Comparison of ENCODE assay signal across 8 cellular contexts in genomic region chr16:89333401-89334001, GRCh38.
A peak's percentile ranks its signal among the peaks of the same experiment; 100 is the strongest.
DNase-seq lines count a peak whose midpoint lies in the region; TF ChIP-seq lines count a peak whose summit lies in the region.
"Not testable (repeated sequence)": the region's sequence is repeated elsewhere in the genome, so short reads cannot be mapped to it uniquely, and the experiment has no call there.

No MANE protein-coding gene starts in this region.

- peak overlapping the region; percentile 54 for H3K4me3 Mint-ChIP-seq in activated naive CD8-positive, alpha-beta T cell

- H3K36me3 ChIP-seq in Karpas-422 (ENCODE audit: insufficient read depth, low read length) = not testable (repeated sequence)

- not testable (repeated sequence) for H3K9me2 ChIP-seq in Karpas-422 (replicated peaks; ENCODE audit: insufficient read depth, low read length)

- peaks cover 38% of the 10 kb centered on the region; the same call in 1 of the 2 replicates for H4K20me1 ChIP-seq in Karpas-422 (ENCODE audit: insufficient read depth, low read depth, low read length)

- POLR2A ChIA-PET in RWPE1 (lab: Yijun Ruan, JAX; ENCODE audit: low non-redundant PET) = not testable (repeated sequence)

- DNase-seq in GF-D8 (lab: John Stamatoyannopoulos, UW) = peak; percentile 43
- DNase-seq in Karpas-422 = peak; percentile 79
- DNase-seq in RWPE1 (ENCODE audit: low spot score) = peak; percentile 50
- peak; percentile 93 for DNase-seq in epidermal melanocyte (ENCODE audit: insufficient read length, low spot score)
- peak; percentile 68 for DNase-seq in kidney glomerular epithelial cell (lab: John Stamatoyannopoulos, UW)
- peak; percentile 66 for DNase-seq in posterior vena cava (ENCODE audit: low spot score)

- not testable (repeated sequence) for H3K4me2 ChIP-seq in Karpas-422 (ENCODE audit: low read depth, low read length, poor library complexity, severe bottlenecking)

- not testable (repeated sequence) for H3K36me3 Mint-ChIP-seq in activated naive CD8-positive, alpha-beta T cell

- H3K79me2 ChIP-seq in Karpas-422 (ENCODE audit: low read length) = peaks cover 73% of the 10 kb centered on the region

- H3K4me1 Mint-ChIP-seq in activated naive CD8-positive, alpha-beta T cell (ENCODE audit: low read depth) = peaks cover 76% of the 10 kb centered on the region

- peak overlapping the region; percentile 93 for H3K27ac Mint-ChIP-seq in activated naive CD8-positive, alpha-beta T cell

- H3K27ac ChIP-seq in 22Rv1; Karpas-422 (ENCODE audit: low read length): not testable (repeated sequence)
- peak overlapping the region; percentile 53 for H3K27ac ChIP-seq in RWPE1

- H2AFZ ChIP-seq in Karpas-422 (ENCODE audit: low read length) = not testable (repeated sequence)

- not testable (repeated sequence) for H3K4me3 ChIP-seq in Karpas-422 (ENCODE audit: low read length)

- not testable (repeated sequence) for H3K27me3 Mint-ChIP-seq in activated naive CD8-positive, alpha-beta T cell

- peaks cover 12% of the 10 kb centered on the region for H3K4me1 ChIP-seq in Karpas-422 (ENCODE audit: low read length)

- not testable (repeated sequence) for H3K9ac ChIP-seq in Karpas-422 (ENCODE audit: low read length)

- intact Hi-C loops in posterior vena cava (cut with DNase I) = loop anchor here in 1 of 2 donors (10.0 kb wide), 1 partner anchor 311 kb away; no protein-coding TSS in a partner anchor

- not testable (repeated sequence) for H3K27me3 ChIP-seq in Karpas-422 (ENCODE audit: low read length)

- not testable (repeated sequence) for H3K9me3 Mint-ChIP-seq in activated naive CD8-positive, alpha-beta T cell (ENCODE audit: low read depth)

- CTCF ChIA-PET in RWPE1 (lab: Yijun Ruan, JAX) = interaction anchor here (0.7 kb wide), 1 partner anchor 50 kb away, joined by 4 read pairs; no protein-coding TSS in a partner anchor

- peak; percentile 31 for TF ChIP-seq CTCF in 22Rv1 (IDR thresholded peaks at IDR 0.05)
- TF ChIP-seq CTCF in RWPE1 (conservative IDR thresholded peaks at IDR 0.05; ENCODE audit: low read depth) = peak; percentile 47

- not testable (repeated sequence) for H3K9me3 ChIP-seq in Karpas-422 (ENCODE audit: low read length)

Comparison
In these comparisons a context has a peak if more than half of its experiments do, and no peak if none do; other contexts are left out.
1. DNase-seq: peak in every context shown above with its lines; median percentile 93 in epidermal melanocyte; 79 in Karpas-422; 68 in kidney glomerular epithelial cell; 66 in posterior vena cava; 50 in RWPE1; 43 in GF-D8.